In the genomic region with DNA sequence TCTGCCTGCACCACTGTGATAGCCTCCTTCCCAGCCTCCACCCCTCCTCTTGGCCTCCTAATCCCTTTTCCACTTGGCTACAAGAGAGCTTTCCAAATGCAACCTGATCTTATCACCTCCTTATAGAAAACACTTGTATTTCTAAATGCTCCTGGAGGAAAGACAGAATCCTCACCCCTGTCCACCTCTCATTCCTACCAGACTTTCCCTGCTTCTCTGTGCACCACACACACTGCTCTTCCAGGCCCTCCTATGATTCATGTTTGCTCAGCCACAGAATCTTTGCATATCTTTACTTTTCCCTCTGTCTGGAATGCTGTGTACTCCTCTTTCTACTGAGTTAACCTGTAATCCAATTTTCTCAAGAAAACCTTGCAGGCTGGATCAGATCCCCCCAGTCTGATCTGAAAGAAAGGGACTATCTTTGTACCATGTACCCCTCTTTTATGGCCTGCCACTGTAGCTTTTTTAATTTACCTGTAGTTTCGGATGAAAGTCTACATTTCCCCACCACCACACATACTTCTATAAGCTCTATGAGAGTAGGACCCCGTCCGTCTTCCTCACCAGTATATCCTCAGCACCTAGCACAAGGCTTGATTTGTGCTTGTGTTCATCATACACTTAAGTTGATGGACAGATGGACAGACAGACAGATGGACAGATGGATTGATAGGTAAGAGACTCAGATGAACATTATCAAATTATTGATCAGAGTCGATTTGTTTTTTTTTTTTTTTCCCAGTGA, we compare ENCODE assay signal across 11 cellular contexts.
DNase-seq lines count a peak whose midpoint lies in the region; ATAC-seq lines count a peak whose summit lies in the region.
"Had no signal": no experiment of that assay in that cellular context is flagged by ENCODE, and none has a peak within 500 bp of the region (broad histone marks: within the 10 kb centered on the region; RNA-seq: fewer than 3 reads in every experiment).

No MANE protein-coding gene starts in this region.

- no peak for ATAC-seq in activated T-cell treated with anti-CD3 and anti-CD28 coated beads, Interleukin-2, amount 50 U/mL, for 72 hours (replicated peaks in 1 of 2)
- ATAC-seq in activated T-cell treated with anti-CD3 and anti-CD28 coated beads, Interleukin-2, amount 50 U/mL, for 4 hours: no peak
- no peak for ATAC-seq in stimulated activated effector memory CD8-positive, alpha-beta T cell treated with anti-CD3 and anti-CD28 coated beads, Interleukin-12 subunit alpha, Interleukin-12 subunit beta, amount 100 ng/mL, for 72 hours

- no peaks in the 10 kb centered on the region for H3K9me3 Mint-ChIP-seq in activated T-cell treated with anti-CD3 and anti-CD28 coated beads, Interleukin-2, amount 50 U/mL, for 72 hours
- H3K9me3 Mint-ChIP-seq in activated T-cell treated with anti-CD3 and anti-CD28 coated beads, Interleukin-2, amount 50 U/mL, for 4 hours: no peaks in the 10 kb centered on the region
- H3K9me3 Mint-ChIP-seq in stimulated activated effector memory CD8-positive, alpha-beta T cell treated with anti-CD3 and anti-CD28 coated beads, Interleukin-12 subunit alpha, Interleukin-12 subunit beta, amount 100 ng/mL, for 72 hours: no peaks in the 10 kb centered on the region
- H3K9me3 Mint-ChIP-seq: activated CD4-positive, alpha-beta T cell treated with anti-CD3 and anti-CD28 coated beads, Interleukin-2, amount 10 ng/mL, durations not matched to agents 7 days and 5 days; neural crest cell had no signal

- H3K27me3 Mint-ChIP-seq in activated T-cell treated with anti-CD3 and anti-CD28 coated beads, Interleukin-2, amount 50 U/mL, for 72 hours (ENCODE audit: low read depth): no peaks in the 10 kb centered on the region
- H3K27me3 Mint-ChIP-seq in activated T-cell treated with anti-CD3 and anti-CD28 coated beads, Interleukin-2, amount 50 U/mL, for 4 hours (ENCODE audit: low read depth): no peaks in the 10 kb centered on the region
- H3K27me3 Mint-ChIP-seq: activated CD4-positive, alpha-beta T cell treated with anti-CD3 and anti-CD28 coated beads, Interleukin-2, amount 10 ng/mL, durations not matched to agents 7 days and 5 days had no signal

- H3K4me3 Mint-ChIP-seq in activated T-cell treated with anti-CD3 and anti-CD28 coated beads, Interleukin-2, amount 50 U/mL, for 72 hours: no peak overlapping the region
- H3K4me3 Mint-ChIP-seq in activated T-cell treated with anti-CD3 and anti-CD28 coated beads, Interleukin-2, amount 50 U/mL, for 4 hours: no peak overlapping the region
- H3K4me3 Mint-ChIP-seq in stimulated activated effector memory CD8-positive, alpha-beta T cell treated with anti-CD3 and anti-CD28 coated beads, Interleukin-12 subunit alpha, Interleukin-12 subunit beta, amount 100 ng/mL, for 72 hours: no peak overlapping the region
- H3K4me3 Mint-ChIP-seq: activated CD4-positive, alpha-beta T cell treated with anti-CD3 and anti-CD28 coated beads, Interleukin-2, amount 10 ng/mL, durations not matched to agents 7 days and 5 days; neural crest cell had no signal

- no peaks in the 10 kb centered on the region for H3K36me3 Mint-ChIP-seq in activated T-cell treated with anti-CD3 and anti-CD28 coated beads, Interleukin-2, amount 50 U/mL, for 72 hours (ENCODE audit: insufficient read depth in 2 of 2)
- H3K36me3 Mint-ChIP-seq in activated T-cell treated with anti-CD3 and anti-CD28 coated beads, Interleukin-2, amount 50 U/mL, for 4 hours (ENCODE audit: insufficient read depth): peaks cover 4% of the 10 kb centered on the region
- H3K36me3 Mint-ChIP-seq in stimulated activated effector memory CD8-positive, alpha-beta T cell treated with anti-CD3 and anti-CD28 coated beads, Interleukin-12 subunit alpha, Interleukin-12 subunit beta, amount 100 ng/mL, for 72 hours: no peaks in the 10 kb centered on the region

- H3K27ac Mint-ChIP-seq in activated T-cell treated with anti-CD3 and anti-CD28 coated beads, Interleukin-2, amount 50 U/mL, for 72 hours: peak overlapping the region; percentile 4
- H3K27ac Mint-ChIP-seq in stimulated activated effector memory CD8-positive, alpha-beta T cell treated with anti-CD3 and anti-CD28 coated beads, Interleukin-12 subunit alpha, Interleukin-12 subunit beta, amount 100 ng/mL, for 72 hours: peak overlapping the region; percentile 14
- H3K27ac Mint-ChIP-seq: activated CD4-positive, alpha-beta T cell treated with anti-CD3 and anti-CD28 coated beads, Interleukin-2, amount 10 ng/mL, durations not matched to agents 7 days and 5 days had no signal

- no peak for DNase-seq in activated T-cell treated with anti-CD3 and anti-CD28 coated beads, Interleukin-2, amount 50 U/mL, for 72 hours
- DNase-seq in activated T-cell treated with anti-CD3 and anti-CD28 coated beads, Interleukin-2, amount 50 U/mL, for 4 hours: no peak
- DNase-seq in SK-N-DZ (ENCODE audit: low spot score): peak; percentile 41
- DNase-seq in fibroblast of peridontal ligament (ENCODE audit: extremely low read depth): peak; percentile 51
- DNase-seq in stimulated activated effector memory CD8-positive, alpha-beta T cell treated with anti-CD3 and anti-CD28 coated beads, Interleukin-12 subunit alpha, Interleukin-12 subunit beta, amount 100 ng/mL, for 72 hours (ENCODE audit: low spot score in 2 of 2): no peak
- no peak for DNase-seq in NCI-H1694 (lab: John Stamatoyannopoulos, UW)
- DNase-seq in activated CD8-positive, alpha-beta memory T cell treated with anti-CD3 and anti-CD28 coated beads, Interleukin-2, amount 50 U/mL, for 48 hours: no peak
- no peak for DNase-seq in pons (ENCODE audit: low spot score)
- DNase-seq: activated CD4-positive, alpha-beta T cell treated with anti-CD3 and anti-CD28 coated beads, Interleukin-2, amount 10 ng/mL, durations not matched to agents 7 days and 5 days; central memory CD4-positive, alpha-beta T cell had no signal

- H3K4me1 Mint-ChIP-seq in activated T-cell treated with anti-CD3 and anti-CD28 coated beads, Interleukin-2, amount 50 U/mL, for 72 hours (ENCODE audit: low read depth): peaks cover 5% of the 10 kb centered on the region
- peaks cover 7% of the 10 kb centered on the region for H3K4me1 Mint-ChIP-seq in activated T-cell treated with anti-CD3 and anti-CD28 coated beads, Interleukin-2, amount 50 U/mL, for 4 hours (ENCODE audit: low read depth)
- peaks cover 49% of the 10 kb centered on the region for H3K4me1 Mint-ChIP-seq in stimulated activated effector memory CD8-positive, alpha-beta T cell treated with anti-CD3 and anti-CD28 coated beads, Interleukin-12 subunit alpha, Interleukin-12 subunit beta, amount 100 ng/mL, for 72 hours

Comparison
In these comparisons a context has a peak if more than half of its experiments do, and no peak if none do; other contexts are left out.
1. DNase-seq: peak in SK-N-DZ (single experiment) and fibroblast of peridontal ligament (single experiment); none in activated T-cell treated with anti-CD3 and anti-CD28 coated beads, Interleukin-2, amount 50 U/mL, for 72 hours (0 of 2), activated T-cell treated with anti-CD3 and anti-CD28 coated beads, Interleukin-2, amount 50 U/mL, for 4 hours (single experiment), stimulated activated effector memory CD8-positive, alpha-beta T cell treated with anti-CD3 and anti-CD28 coated beads, Interleukin-12 subunit alpha, Interleukin-12 subunit beta, amount 100 ng/mL, for 72 hours (0 of 2), NCI-H1694 (single experiment), activated CD8-positive, alpha-beta memory T cell treated with anti-CD3 and anti-CD28 coated beads, Interleukin-2, amount 50 U/mL, for 48 hours (single experiment) and pons (single experiment).